1 cellular context compared by ENCODE assay signal in the genomic region with DNA sequence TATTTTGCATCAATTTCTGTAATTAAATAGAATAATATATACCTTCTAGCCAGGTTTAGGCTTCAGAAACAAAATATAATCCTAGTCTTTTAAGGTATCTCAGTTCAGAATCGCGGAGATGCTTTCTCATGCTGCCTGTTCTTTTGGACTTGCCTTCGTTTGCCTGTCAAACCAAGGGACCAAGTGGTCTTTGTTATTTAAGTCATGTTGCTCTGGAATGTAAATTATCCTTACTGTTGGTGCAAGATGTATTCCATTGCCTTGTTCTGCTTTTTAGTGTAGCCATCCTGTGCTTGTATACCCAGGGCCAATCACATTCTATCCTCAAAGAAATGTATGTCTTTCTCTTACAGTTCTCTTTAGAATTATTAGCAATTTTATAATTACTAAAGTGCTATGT.
TF ChIP-seq lines count a peak whose summit lies in the region.

No MANE protein-coding gene starts in this region.

TF ChIP-seq in GM23338, 12 proteins besides CTCF, POLR2A, EP300 and RAD21:
- no peak for TF ChIP-seq EZH2phosphoT487 (IDR thresholded peaks at IDR 0.05; ENCODE audit: unreplicated experiment)
- TF ChIP-seq, protein P1, sequence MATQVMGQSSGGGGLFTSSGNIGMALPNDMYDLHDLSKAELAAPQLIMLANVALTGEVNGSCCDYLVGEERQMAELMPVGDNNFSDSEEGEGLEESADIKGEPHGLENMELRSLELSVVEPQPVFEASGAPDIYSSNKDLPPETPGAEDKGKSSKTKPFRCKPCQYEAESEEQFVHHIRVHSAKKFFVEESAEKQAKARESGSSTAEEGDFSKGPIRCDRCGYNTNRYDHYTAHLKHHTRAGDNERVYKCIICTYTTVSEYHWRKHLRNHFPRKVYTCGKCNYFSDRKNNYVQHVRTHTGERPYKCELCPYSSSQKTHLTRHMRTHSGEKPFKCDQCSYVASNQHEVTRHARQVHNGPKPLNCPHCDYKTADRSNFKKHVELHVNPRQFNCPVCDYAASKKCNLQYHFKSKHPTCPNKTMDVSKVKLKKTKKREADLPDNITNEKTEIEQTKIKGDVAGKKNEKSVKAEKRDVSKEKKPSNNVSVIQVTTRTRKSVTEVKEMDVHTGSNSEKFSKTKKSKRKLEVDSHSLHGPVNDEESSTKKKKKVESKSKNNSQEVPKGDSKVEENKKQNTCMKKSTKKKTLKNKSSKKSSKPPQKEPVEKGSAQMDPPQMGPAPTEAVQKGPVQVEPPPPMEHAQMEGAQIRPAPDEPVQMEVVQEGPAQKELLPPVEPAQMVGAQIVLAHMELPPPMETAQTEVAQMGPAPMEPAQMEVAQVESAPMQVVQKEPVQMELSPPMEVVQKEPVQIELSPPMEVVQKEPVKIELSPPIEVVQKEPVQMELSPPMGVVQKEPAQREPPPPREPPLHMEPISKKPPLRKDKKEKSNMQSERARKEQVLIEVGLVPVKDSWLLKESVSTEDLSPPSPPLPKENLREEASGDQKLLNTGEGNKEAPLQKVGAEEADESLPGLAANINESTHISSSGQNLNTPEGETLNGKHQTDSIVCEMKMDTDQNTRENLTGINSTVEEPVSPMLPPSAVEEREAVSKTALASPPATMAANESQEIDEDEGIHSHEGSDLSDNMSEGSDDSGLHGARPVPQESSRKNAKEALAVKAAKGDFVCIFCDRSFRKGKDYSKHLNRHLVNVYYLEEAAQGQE (IDR thresholded peaks at IDR 0.05; ENCODE audit: unreplicated experiment) = no peak
- TF ChIP-seq, protein P2, sequence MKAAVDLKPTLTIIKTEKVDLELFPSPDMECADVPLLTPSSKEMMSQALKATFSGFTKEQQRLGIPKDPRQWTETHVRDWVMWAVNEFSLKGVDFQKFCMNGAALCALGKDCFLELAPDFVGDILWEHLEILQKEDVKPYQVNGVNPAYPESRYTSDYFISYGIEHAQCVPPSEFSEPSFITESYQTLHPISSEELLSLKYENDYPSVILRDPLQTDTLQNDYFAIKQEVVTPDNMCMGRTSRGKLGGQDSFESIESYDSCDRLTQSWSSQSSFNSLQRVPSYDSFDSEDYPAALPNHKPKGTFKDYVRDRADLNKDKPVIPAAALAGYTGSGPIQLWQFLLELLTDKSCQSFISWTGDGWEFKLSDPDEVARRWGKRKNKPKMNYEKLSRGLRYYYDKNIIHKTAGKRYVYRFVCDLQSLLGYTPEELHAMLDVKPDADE (IDR thresholded peaks at IDR 0.05) = no peak
- TF ChIP-seq NANOG (IDR thresholded peaks at IDR 0.05; ENCODE audit: borderline replicate concordance) = no peak
- TF ChIP-seq, protein P3, sequence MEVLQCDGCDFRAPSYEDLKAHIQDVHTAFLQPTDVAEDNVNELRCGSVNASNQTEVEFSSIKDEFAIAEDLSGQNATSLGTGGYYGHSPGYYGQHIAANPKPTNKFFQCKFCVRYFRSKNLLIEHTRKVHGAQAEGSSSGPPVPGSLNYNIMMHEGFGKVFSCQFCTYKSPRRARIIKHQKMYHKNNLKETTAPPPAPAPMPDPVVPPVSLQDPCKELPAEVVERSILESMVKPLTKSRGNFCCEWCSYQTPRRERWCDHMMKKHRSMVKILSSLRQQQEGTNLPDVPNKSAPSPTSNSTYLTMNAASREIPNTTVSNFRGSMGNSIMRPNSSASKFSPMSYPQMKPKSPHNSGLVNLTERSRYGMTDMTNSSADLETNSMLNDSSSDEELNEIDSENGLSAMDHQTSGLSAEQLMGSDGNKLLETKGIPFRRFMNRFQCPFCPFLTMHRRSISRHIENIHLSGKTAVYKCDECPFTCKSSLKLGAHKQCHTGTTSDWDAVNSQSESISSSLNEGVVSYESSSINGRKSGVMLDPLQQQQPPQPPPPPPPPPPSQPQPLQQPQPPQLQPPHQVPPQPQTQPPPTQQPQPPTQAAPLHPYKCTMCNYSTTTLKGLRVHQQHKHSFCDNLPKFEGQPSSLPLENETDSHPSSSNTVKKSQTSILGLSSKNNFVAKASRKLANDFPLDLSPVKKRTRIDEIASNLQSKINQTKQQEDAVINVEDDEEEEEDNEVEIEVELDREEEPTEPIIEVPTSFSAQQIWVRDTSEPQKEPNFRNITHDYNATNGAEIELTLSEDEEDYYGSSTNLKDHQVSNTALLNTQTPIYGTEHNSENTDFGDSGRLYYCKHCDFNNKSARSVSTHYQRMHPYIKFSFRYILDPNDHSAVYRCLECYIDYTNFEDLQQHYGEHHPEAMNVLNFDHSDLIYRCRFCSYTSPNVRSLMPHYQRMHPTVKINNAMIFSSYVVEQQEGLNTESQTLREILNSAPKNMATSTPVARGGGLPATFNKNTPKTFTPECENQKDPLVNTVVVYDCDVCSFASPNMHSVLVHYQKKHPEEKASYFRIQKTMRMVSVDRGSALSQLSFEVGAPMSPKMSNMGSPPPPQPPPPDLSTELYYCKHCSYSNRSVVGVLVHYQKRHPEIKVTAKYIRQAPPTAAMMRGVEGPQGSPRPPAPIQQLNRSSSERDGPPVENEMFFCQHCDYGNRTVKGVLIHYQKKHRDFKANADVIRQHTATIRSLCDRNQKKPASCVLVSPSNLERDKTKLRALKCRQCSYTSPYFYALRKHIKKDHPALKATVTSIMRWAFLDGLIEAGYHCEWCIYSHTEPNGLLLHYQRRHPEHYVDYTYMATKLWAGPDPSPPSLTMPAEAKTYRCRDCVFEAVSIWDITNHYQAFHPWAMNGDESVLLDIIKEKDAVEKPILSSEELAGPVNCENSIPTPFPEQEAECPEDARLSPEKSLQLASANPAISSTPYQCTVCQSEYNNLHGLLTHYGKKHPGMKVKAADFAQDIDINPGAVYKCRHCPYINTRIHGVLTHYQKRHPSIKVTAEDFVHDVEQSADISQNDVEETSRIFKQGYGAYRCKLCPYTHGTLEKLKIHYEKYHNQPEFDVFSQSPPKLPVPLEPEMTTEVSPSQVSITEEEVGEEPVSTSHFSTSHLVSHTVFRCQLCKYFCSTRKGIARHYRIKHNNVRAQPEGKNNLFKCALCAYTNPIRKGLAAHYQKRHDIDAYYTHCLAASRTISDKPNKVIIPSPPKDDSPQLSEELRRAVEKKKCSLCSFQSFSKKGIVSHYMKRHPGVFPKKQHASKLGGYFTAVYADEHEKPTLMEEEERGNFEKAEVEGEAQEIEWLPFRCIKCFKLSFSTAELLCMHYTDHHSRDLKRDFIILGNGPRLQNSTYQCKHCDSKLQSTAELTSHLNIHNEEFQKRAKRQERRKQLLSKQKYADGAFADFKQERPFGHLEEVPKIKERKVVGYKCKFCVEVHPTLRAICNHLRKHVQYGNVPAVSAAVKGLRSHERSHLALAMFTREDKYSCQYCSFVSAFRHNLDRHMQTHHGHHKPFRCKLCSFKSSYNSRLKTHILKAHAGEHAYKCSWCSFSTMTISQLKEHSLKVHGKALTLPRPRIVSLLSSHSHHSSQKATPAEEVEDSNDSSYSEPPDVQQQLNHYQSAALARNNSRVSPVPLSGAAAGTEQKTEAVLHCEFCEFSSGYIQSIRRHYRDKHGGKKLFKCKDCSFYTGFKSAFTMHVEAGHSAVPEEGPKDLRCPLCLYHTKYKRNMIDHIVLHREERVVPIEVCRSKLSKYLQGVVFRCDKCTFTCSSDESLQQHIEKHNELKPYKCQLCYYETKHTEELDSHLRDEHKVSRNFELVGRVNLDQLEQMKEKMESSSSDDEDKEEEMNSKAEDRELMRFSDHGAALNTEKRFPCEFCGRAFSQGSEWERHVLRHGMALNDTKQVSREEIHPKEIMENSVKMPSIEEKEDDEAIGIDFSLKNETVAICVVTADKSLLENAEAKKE (CRISPR knock-in tag; IDR thresholded peaks at IDR 0.05) = no peak
- no peak for TF ChIP-seq POLR2AphosphoS5 (IDR thresholded peaks at IDR 0.05; ENCODE audit: low read depth)
- TF ChIP-seq CREB1 (CRISPR knock-in tag; IDR thresholded peaks at IDR 0.05; ENCODE audit: low read depth) = no peak
- no peak for TF ChIP-seq EZH2 (IDR thresholded peaks at IDR 0.05; ENCODE audit: low read depth, unreplicated experiment)
- no peak for TF ChIP-seq ZNF331 (CRISPR knock-in tag; IDR thresholded peaks at IDR 0.05; ENCODE audit: low read depth)
- TF ChIP-seq ZNF114 (CRISPR knock-in tag; IDR thresholded peaks at IDR 0.05) = no peak
- TF ChIP-seq JUNB (IDR thresholded peaks at IDR 0.05; ENCODE audit: unreplicated experiment) = no peak
- no peak for TF ChIP-seq STAT1 (IDR thresholded peaks at IDR 0.05; ENCODE audit: unreplicated experiment)
